15 cellular contexts compared by ENCODE assay signal in the genomic region with DNA sequence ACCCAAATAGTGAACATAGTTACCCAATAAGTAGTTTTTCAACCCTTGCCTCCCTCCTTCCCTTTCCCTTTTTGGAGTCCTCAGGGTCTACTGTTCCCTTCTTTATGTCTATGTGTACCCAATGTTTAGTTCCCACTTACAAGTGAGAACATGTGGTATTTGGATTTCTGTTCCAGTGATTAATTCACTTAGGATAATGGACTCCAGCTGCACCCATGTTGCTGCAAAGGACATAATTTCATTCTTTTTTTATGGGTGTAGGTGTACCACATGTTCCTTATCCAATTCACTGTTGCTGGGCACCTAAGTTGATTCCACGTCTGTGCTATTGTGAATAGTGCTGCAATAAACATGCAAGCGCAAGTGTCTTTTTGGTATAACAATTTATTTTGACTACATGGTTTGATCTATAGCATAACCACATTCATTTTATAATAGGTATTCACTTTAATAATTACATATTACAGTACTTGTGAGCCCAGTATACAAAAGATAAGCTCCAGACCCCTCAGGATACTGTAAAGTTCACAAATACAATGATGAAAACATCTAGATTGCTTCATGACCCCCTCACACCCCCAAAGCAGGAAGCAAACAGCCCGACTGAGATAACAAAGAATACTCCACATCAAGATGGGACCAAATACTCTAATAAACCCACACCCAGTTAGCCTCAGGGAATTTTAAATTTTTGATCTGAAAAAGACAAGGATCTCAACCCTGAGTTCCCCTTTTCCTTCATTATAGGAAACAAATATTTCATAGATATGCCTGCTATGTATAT. TPM values are rescaled to one million over a fixed set of nuclear protein-coding genes. Genes with fewer than 3 reads are reported as not detected.
DNase-seq lines count a peak whose midpoint lies in the region; TF ChIP-seq lines count a peak whose summit lies in the region.
"Had no signal": no experiment of that assay in that cellular context is flagged by ENCODE, and none has a peak within 500 bp of the region (broad histone marks: within the 10 kb centered on the region; RNA-seq: fewer than 3 reads in every experiment).

No MANE protein-coding gene starts in this region.

- no peaks in the 10 kb centered on the region for H3K23me2 ChIP-seq in H9 (ENCODE audit: insufficient read length, low read depth, low read length, poor library complexity, severe bottlenecking)

- no peak overlapping the region for H3K18ac ChIP-seq in H9 (ENCODE audit: insufficient read length, low read depth, low read length)

- intact Hi-C loops in OCI-LY7 (cut with micrococcal nuclease; ENCODE audit: unreplicated experiment), result no loop called here

- H4K8ac ChIP-seq in H9 (replicated peaks; ENCODE audit: insufficient read length, low read depth, low read length), result no peak overlapping the region

- no peak overlapping the region for H2BK120ac ChIP-seq in H9 (ENCODE audit: low read depth, low read length, poor library complexity, severe bottlenecking)

- no peak overlapping the region for H2AK5ac ChIP-seq in H9 (ENCODE audit: insufficient read length, low read length)

- DNase-seq in NCI-H345 (lab: John Stamatoyannopoulos, UW), result peak; percentile 12
- DNase-seq in NCI-H345 treated with DMSO at 0.1 percent for 48 hours (lab: John Stamatoyannopoulos, UW; ENCODE audit: unreplicated experiment), result no peak
- DNase-seq in H9, result no peak
- peak; percentile 36 for DNase-seq in SK-N-SH
- DNase-seq in mesothelial cell of epicardium (ENCODE audit: low spot score in 2 of 2, unreplicated experiment in 2 of 2), result no peak
- no peak for DNase-seq in 8988T
- DNase-seq in SW 1271 (lab: John Stamatoyannopoulos, UW), result no peak
- DNase-seq in OCI-LY7 (ENCODE audit: low spot score), result no peak
- DNase-seq: activated CD4-positive, alpha-beta T cell treated with anti-CD3 and anti-CD28 coated beads for 36 hours; activated effector memory CD4-positive, alpha-beta T cell treated with anti-CD3 and anti-CD28 coated beads, Interleukin-2, amount 50 U/mL, for 16 hours; DND-41; NCI-H1092 treated with DMSO at 0.1 percent for 48 hours; stimulated activated CD8-positive, alpha-beta memory T cell treated with anti-CD3 and anti-CD28 coated beads, Interleukin-4, amount 100 ng/mL, for 48 hours; upper lobe of left lung had no signal

- TF ChIP-seq RAD21 in SK-N-SH (IDR thresholded peaks at IDR 0.05; ENCODE audit: low read length), result 0 out of 2 replicates have a peak, but pooled peaks have one; percentile 3

- TF ChIP-seq CTCF in H9 (conservative IDR thresholded peaks at IDR 0.05) (no peak), SK-N-SH (IDR thresholded peaks at IDR 0.05) (no peak), mesothelial cell of epicardium (IDR thresholded peaks at IDR 0.05; ENCODE audit: unreplicated experiment) (no peak), OCI-LY7 (conservative IDR thresholded peaks at IDR 0.05; ENCODE audit: low read length) (no peak)

- no peak overlapping the region for H2BK20ac ChIP-seq in H9 (ENCODE audit: low read depth, low read length, poor library complexity, severe bottlenecking)

- H3K4me3 ChIP-seq in SK-N-SH (ENCODE audit: low read depth in 2 of 2, low read length in 1 of 2), result no peak overlapping the region
- H3K4me3 ChIP-seq in OCI-LY7 (ENCODE audit: low read depth, low read length, poor library complexity, severe bottlenecking), result no peak overlapping the region
- H3K4me3 ChIP-seq: prostate gland, upper lobe of left lung had no signal

- no peak overlapping the region for H3T11ph ChIP-seq in H9 (ENCODE audit: low read length)

- no peaks in the 10 kb centered on the region for H3K9me2 ChIP-seq in SK-N-SH
- no peaks in the 10 kb centered on the region for H3K9me2 ChIP-seq in OCI-LY7 (ENCODE audit: insufficient read depth, low read length)

- H3K9ac ChIP-seq in H9 (ENCODE audit: extremely low read depth, insufficient read length, low read length), result no peak overlapping the region
- no peak overlapping the region for H3K9ac ChIP-seq in SK-N-SH

- H3K56ac ChIP-seq in H9 (ENCODE audit: insufficient read length, low read depth, low read length), result no peak overlapping the region

- no peak overlapping the region for H3K23ac ChIP-seq in H9 (ENCODE audit: insufficient read length, low read depth, low read length)

- H3K9me3 Mint-ChIP-seq in H9, result no peaks in the 10 kb centered on the region
- H3K9me3 Mint-ChIP-seq in mesothelial cell of epicardium, result no peaks in the 10 kb centered on the region

- H3K27me3 ChIP-seq in H9 (ENCODE audit: insufficient read depth, low read length) (no peaks in the 10 kb centered on the region), SK-N-SH (ENCODE audit: insufficient read depth) (no peaks in the 10 kb centered on the region)
- H3K27me3 ChIP-seq: upper lobe of left lung had no signal

- no CpG with 5 or more reads among the region's 3 CpGs for WGBS in H9 (ENCODE audit: extremely low coverage, insufficient read length, low lambda C conversion rate)
- 63% methylated on average over 3 of the region's 3 CpGs for WGBS in SK-N-SH (ENCODE audit: low lambda C conversion rate)

- peaks cover 52% of the 10 kb centered on the region; the same call in 1 of the 2 replicates for H3K79me2 ChIP-seq in H9 (ENCODE audit: insufficient read depth, low read length)
- H3K79me2 ChIP-seq in SK-N-SH (ENCODE audit: insufficient read depth), result peaks cover 100% of the 10 kb centered on the region
- peaks cover 100% of the 10 kb centered on the region for H3K79me2 ChIP-seq in OCI-LY7 (ENCODE audit: insufficient read depth, low read depth, low read length)

- H3K4me3 Mint-ChIP-seq in H9, result no peak overlapping the region
- no peak overlapping the region for H3K4me3 Mint-ChIP-seq in mesothelial cell of epicardium
- H3K4me3 Mint-ChIP-seq: activated CD4-positive, alpha-beta T cell treated with anti-CD3 and anti-CD28 coated beads for 36 hours had no signal

- no peak overlapping the region for H3K27ac ChIP-seq in H9 (ENCODE audit: insufficient read length, low read depth, low read length)
- peak overlapping the region in 1 of 2 experiments; percentile 92; a peak in 2 of 4 replicates for H3K27ac ChIP-seq in SK-N-SH (ENCODE audit: low read depth in 2 of 2, low read length in 1 of 2)
- H3K27ac ChIP-seq in OCI-LY7 (ENCODE audit: low read depth, low read length, poor library complexity, severe bottlenecking), result no peak overlapping the region
- H3K27ac ChIP-seq: prostate gland, upper lobe of left lung had no signal

- H2BK15ac ChIP-seq in H9 (ENCODE audit: low read depth, low read length), result no peak overlapping the region

- H3K36me3 ChIP-seq in SK-N-SH (replicated peaks in 1 of 2; ENCODE audit: control insufficient read depth in 1 of 2, insufficient read depth in 2 of 2, low read length in 1 of 2) (peaks cover 17 to 28% of the 10 kb centered on the region in 2 experiments), OCI-LY7 (ENCODE audit: insufficient read depth, low read length) (peaks cover 86% of the 10 kb centered on the region)
- H3K36me3 ChIP-seq: prostate gland, upper lobe of left lung had no signal

- H4K91ac ChIP-seq in H9 (ENCODE audit: insufficient read length, low read depth, low read length), result no peak overlapping the region

- H3K9me3 ChIP-seq in H9 (ENCODE audit: control insufficient read depth, low read depth, low read length) (no peaks in the 10 kb centered on the region), SK-N-SH (no peaks in the 10 kb centered on the region), OCI-LY7 (ENCODE audit: low read length) (no peaks in the 10 kb centered on the region)
- H3K9me3 ChIP-seq: prostate gland, upper lobe of left lung had no signal

- TF ChIP-seq EP300 in SK-N-SH (IDR thresholded peaks at IDR 0.05; ENCODE audit: borderline replicate concordance in 1 of 2, low read depth in 1 of 2, low read length in 1 of 2), result peak in 1 of 2 experiments; percentile 66; a peak in 2 of 4 replicates

- peaks cover 26 to 29% of the 10 kb centered on the region in 2 experiments for H3K4me1 Mint-ChIP-seq in H9
- H3K4me1 Mint-ChIP-seq in mesothelial cell of epicardium, result peaks cover 67% of the 10 kb centered on the region

- H4K20me1 ChIP-seq in H9 (ENCODE audit: control insufficient read depth, insufficient read depth, insufficient read length), result no peaks in the 10 kb centered on the region
- peaks cover 100% of the 10 kb centered on the region for H4K20me1 ChIP-seq in SK-N-SH (ENCODE audit: insufficient read depth)
- peaks cover 28% of the 10 kb centered on the region for H4K20me1 ChIP-seq in OCI-LY7 (ENCODE audit: insufficient read depth, low read length)

- CTCF ChIA-PET in SK-N-SH (lab: Yijun Ruan, JAX), result interaction anchor here (0.9 to 1.8 kb wide), 5 partner anchors 11 to 44 kb away, joined by 3 to 4 read pairs (median 4); no protein-coding TSS in a partner anchor
- CTCF ChIA-PET in OCI-LY7 (lab: Charles Lee; ENCODE audit: unreplicated experiment), result no interaction called here

- no peak overlapping the region for H4K5ac ChIP-seq in H9 (ENCODE audit: insufficient read length, low read depth, low read length)

- peaks cover 3% of the 10 kb centered on the region for H3K79me1 ChIP-seq in H9 (ENCODE audit: insufficient read depth, low read depth, low read length, poor library complexity, severe bottlenecking)

- H2BK5ac ChIP-seq in H9 (ENCODE audit: insufficient read length, low read length), result no peak overlapping the region

- H3K36me3 Mint-ChIP-seq in H9 (ENCODE audit: insufficient read depth in 1 of 3, low read depth in 3 of 3) (peaks cover 2 to 30% (median 26%) of the 10 kb centered on the region in 3 experiments; a peak in 5 of 7 replicates), mesothelial cell of epicardium (peaks cover 11% of the 10 kb centered on the region)

- H3F3A ChIP-seq in SK-N-SH (replicated peaks; ENCODE audit: insufficient read depth), result peaks cover 10% of the 10 kb centered on the region

- no TSS peak for BruUV-seq in OCI-LY7 (replicated peaks; lab: Mats Ljungman, UMichigan)

- no peak overlapping the region for H2BK12ac ChIP-seq in H9 (ENCODE audit: insufficient read length, low read depth, low read length)

- no peaks in the 10 kb centered on the region for H3K27me3 Mint-ChIP-seq in H9 (ENCODE audit: low read depth)
- no peaks in the 10 kb centered on the region for H3K27me3 Mint-ChIP-seq in mesothelial cell of epicardium (ENCODE audit: low read depth)
- H3K27me3 Mint-ChIP-seq: activated CD4-positive, alpha-beta T cell treated with anti-CD3 and anti-CD28 coated beads for 36 hours had no signal

- H3K4me2 ChIP-seq in H9 (ENCODE audit: insufficient read depth, insufficient read length, low read length), result no peak overlapping the region
- H3K4me2 ChIP-seq in SK-N-SH, result no peak overlapping the region
- H3K4me2 ChIP-seq in OCI-LY7 (ENCODE audit: low read length), result no peak overlapping the region

- H3K4me1 ChIP-seq in H9 (ENCODE audit: insufficient read depth, low read length), result no peaks in the 10 kb centered on the region; the same call in 1 of the 2 replicates
- peaks cover 12 to 35% of the 10 kb centered on the region in 2 experiments for H3K4me1 ChIP-seq in SK-N-SH (ENCODE audit: control insufficient read depth in 1 of 2, insufficient read depth in 2 of 2, low read depth in 1 of 2, low read length in 1 of 2)
- H3K4me1 ChIP-seq in OCI-LY7 (ENCODE audit: insufficient read depth, low read length, poor library complexity, severe bottlenecking), result no peaks in the 10 kb centered on the region

- POLR2A ChIA-PET in SK-N-SH (lab: Yijun Ruan, JAX) (no interaction called here), OCI-LY7 (lab: Charles Lee) (interaction anchor here (1.8 kb wide), 1 partner anchor 10 kb away, joined by 4 read pairs; no protein-coding TSS in a partner anchor)

- H3K14ac ChIP-seq in H9 (ENCODE audit: insufficient read depth, low read length), result no peak overlapping the region

- H3K27ac Mint-ChIP-seq in H9 (peak overlapping the region; percentile 36 to 79 (median 62); a peak in 3 of 7 replicates), mesothelial cell of epicardium (peak overlapping the region; percentile 74)

- no peak overlapping the region for H3K4ac ChIP-seq in H9 (ENCODE audit: low read depth, low read length)

- H2AFZ ChIP-seq in H9 (ENCODE audit: low read length) (no peak overlapping the region), SK-N-SH (ENCODE audit: low read depth) (no peak overlapping the region), OCI-LY7 (ENCODE audit: low read length) (no peak overlapping the region)

RNA-seq across cellular contexts. Expression of a gene that starts 45.3 kb away (rescaled TPM):
- total RNA-seq in H9 (2021) (158 and 164 TPM in 2 replicates), mesothelial cell of epicardium (244 to 253 TPM (median 250 TPM) in 3 replicates), OCI-LY7 (2022) (97.5 and 112 TPM in 2 replicates)
- polyA plus RNA-seq in SK-N-SH (2012; rRNA removed), result 51.0 and 66.7 TPM in 2 replicates
- polyA plus RNA-seq in SK-N-SH (2012; cell fraction: cytosol; rRNA removed), result 42.6 and 45.2 TPM in 2 replicates
- polyA plus RNA-seq in SK-N-SH (2012; cell fraction: nucleus; rRNA removed), result 119 and 122 TPM in 2 replicates
- 52.0 and 68.8 TPM in 2 replicates for total RNA-seq in OCI-LY7 (2014; rRNA removed; shearing (Covaris generic))

Comparison
In these comparisons a context has a peak if more than half of its experiments do, and no peak if none do; other contexts are left out.
1. DNase-seq: peak in NCI-H345 (single experiment) and SK-N-SH (single experiment); none in NCI-H345 treated with DMSO at 0.1 percent for 48 hours (single experiment), H9 (single experiment), mesothelial cell of epicardium (0 of 2), 8988T (single experiment), SW 1271 (0 of 2) and OCI-LY7 (single experiment).